ENCODE assay signal across 1 cellular context in genomic region chr6:169452117-169452868, GRCh38.
TF ChIP-seq lines count a peak whose summit lies in the region.

No MANE protein-coding gene starts in this region.

TF ChIP-seq in K562, 482 proteins besides CTCF, POLR2A, EP300 and RAD21 (continued from another document and continues in another):
- TF ChIP-seq PBX2 (CRISPR knock-in tag; IDR thresholded peaks at IDR 0.05; ENCODE audit: low read depth) (no peak), PBX2 (tag; conservative IDR thresholded peaks at IDR 0.05; ENCODE audit: low read depth) (no peak; the same call in 1 of the 2 replicates), ZHX1 (conservative IDR thresholded peaks at IDR 0.05; ENCODE audit: low read length) (no peak), RBM39 (optimal IDR thresholded peaks at IDR 0.05; ENCODE audit: low read depth, low read length) (no peak), E2F6 (IDR thresholded peaks at IDR 0.05; ENCODE audit: borderline replicate concordance in 1 of 2, extremely low read depth in 1 of 2, insufficient read depth in 1 of 2, insufficient read length in 1 of 2, low read depth in 1 of 2, low read length in 1 of 2, poor library complexity in 1 of 2, severe bottlenecking in 1 of 2) (peak in 1 of 2 experiments; percentile 52), FOXJ3 (CRISPR knock-in tag; IDR thresholded peaks at IDR 0.05) (no peak), PTRF (tag; IDR thresholded peaks at IDR 0.05) (no peak), ZFP91 (CRISPR knock-in tag; IDR thresholded peaks at IDR 0.05) (no peak), TRIM24 (IDR thresholded peaks at IDR 0.05) (peak in 1 of 2 experiments; percentile 18; a peak in 1 of 4 replicates), SRSF3 (IDR thresholded peaks at IDR 0.05; ENCODE audit: insufficient read depth, low read length) (no peak), ETV1 (tag; conservative IDR thresholded peaks at IDR 0.05; ENCODE audit: low read depth) (no peak), MTA2 (IDR thresholded peaks at IDR 0.05; ENCODE audit: low read depth) (peak; percentile 62), ZNF41 (CRISPR knock-in tag; conservative IDR thresholded peaks at IDR 0.05) (no peak), KLF10 (CRISPR knock-in tag; IDR thresholded peaks at IDR 0.05) (no peak), TAF1 (IDR thresholded peaks at IDR 0.05; ENCODE audit: control insufficient read depth, extremely low read depth, insufficient read depth, low read length, severe bottlenecking) (peak; percentile 33), DDX20 (tag; IDR thresholded peaks at IDR 0.05; ENCODE audit: low read depth) (no peak), ZNF431 (CRISPR knock-in tag; IDR thresholded peaks at IDR 0.05) (no peak), PRDM10 (IDR thresholded peaks at IDR 0.05; ENCODE audit: partially characterized antibody) (no peak), MTA1 (IDR thresholded peaks at IDR 0.05; ENCODE audit: borderline replicate concordance) (peak; percentile 68), HMGN3 (IDR thresholded peaks at IDR 0.05; ENCODE audit: borderline replicate concordance, extremely low read depth, insufficient read length, low read depth, low read length) (peak; percentile 27), NFRKB (IDR thresholded peaks at IDR 0.05; ENCODE audit: low read depth) (peak; percentile 61; the same call in 1 of the 2 replicates), SRSF9 (IDR thresholded peaks at IDR 0.05; ENCODE audit: borderline replicate concordance, low read depth, low read length) (no peak), TBP (optimal IDR thresholded peaks at IDR 0.05; ENCODE audit: low read depth, low read length) (peak; percentile 23), STAT5B (CRISPR knock-in tag; IDR thresholded peaks at IDR 0.05) (no peak), NR2C1 (IDR thresholded peaks at IDR 0.05) (peak; percentile 99), NR2C1 (tag; IDR thresholded peaks at IDR 0.05) (peak; percentile 99), POLR2B (IDR thresholded peaks at IDR 0.05; ENCODE audit: low read depth, partially characterized antibody) (peak; percentile 84), TOE1 (IDR thresholded peaks at IDR 0.05; ENCODE audit: borderline replicate concordance) (no peak), TOE1 (CRISPR knock-in tag; IDR thresholded peaks at IDR 0.05; ENCODE audit: borderline replicate concordance, low read depth) (no peak), MCM2 (IDR thresholded peaks at IDR 0.05; ENCODE audit: low read depth) (no peak), DACH1 (IDR thresholded peaks at IDR 0.05; ENCODE audit: partially characterized antibody) (no peak), PTTG1 (tag; IDR thresholded peaks at IDR 0.05; ENCODE audit: low read depth) (no peak), CC2D1A (IDR thresholded peaks at IDR 0.05) (peak; percentile 73; the same call in 1 of the 2 replicates), ZNF134 (CRISPR knock-in tag; conservative IDR thresholded peaks at IDR 0.05) (no peak), CREB3L1 (IDR thresholded peaks at IDR 0.05; ENCODE audit: borderline replicate concordance, low read depth) (peak; percentile 75; the same call in 1 of the 2 replicates), BHLHE40 (IDR thresholded peaks at IDR 0.05; ENCODE audit: low read length) (peak; percentile 61), RHOXF2B (CRISPR knock-in tag; conservative IDR thresholded peaks at IDR 0.05) (no peak; the same call in 1 of the 2 replicates), SIN3A (IDR thresholded peaks at IDR 0.05; ENCODE audit: borderline replicate concordance in 2 of 2, control insufficient read depth in 1 of 2, low read depth in 2 of 2, low read length in 2 of 2) (no peak; a peak in 1 of 4 replicates), THRAP3 (IDR thresholded peaks at IDR 0.05; ENCODE audit: borderline replicate concordance) (no peak), ZNF277 (CRISPR knock-in tag; IDR thresholded peaks at IDR 0.05; ENCODE audit: borderline replicate concordance) (no peak), HDAC8 (tag; IDR thresholded peaks at IDR 0.05) (no peak), STAG1 (CRISPR knock-in tag; IDR thresholded peaks at IDR 0.05; ENCODE audit: borderline replicate concordance) (no peak), ID3 (CRISPR knock-in tag; IDR thresholded peaks at IDR 0.05) (no peak), ID3 (tag; IDR thresholded peaks at IDR 0.05) (no peak), ZNF217 (CRISPR knock-in tag; IDR thresholded peaks at IDR 0.05) (no peak), CSDE1 (IDR thresholded peaks at IDR 0.05) (no peak), ZNF696 (CRISPR knock-in tag; conservative IDR thresholded peaks at IDR 0.05) (no peak), GTF2F1 (IDR thresholded peaks at IDR 0.05; ENCODE audit: low read depth, low read length) (no peak), ZNF143 (CRISPR knock-in tag; IDR thresholded peaks at IDR 0.05) (no peak), COPS2 (conservative IDR thresholded peaks at IDR 0.05) (no peak), THRB (CRISPR knock-in tag; conservative IDR thresholded peaks at IDR 0.05) (no peak), MECOM (CRISPR knock-in tag; IDR thresholded peaks at IDR 0.05) (peak; percentile 52; the same call in 1 of the 2 replicates), ATF4 (CRISPR knock-in tag; IDR thresholded peaks at IDR 0.05) (no peak; the same call in 1 of the 2 replicates), SREBF2 (CRISPR knock-in tag; IDR thresholded peaks at IDR 0.05) (no peak)
